1 cellular context compared by ENCODE assay signal in the genomic region with DNA sequence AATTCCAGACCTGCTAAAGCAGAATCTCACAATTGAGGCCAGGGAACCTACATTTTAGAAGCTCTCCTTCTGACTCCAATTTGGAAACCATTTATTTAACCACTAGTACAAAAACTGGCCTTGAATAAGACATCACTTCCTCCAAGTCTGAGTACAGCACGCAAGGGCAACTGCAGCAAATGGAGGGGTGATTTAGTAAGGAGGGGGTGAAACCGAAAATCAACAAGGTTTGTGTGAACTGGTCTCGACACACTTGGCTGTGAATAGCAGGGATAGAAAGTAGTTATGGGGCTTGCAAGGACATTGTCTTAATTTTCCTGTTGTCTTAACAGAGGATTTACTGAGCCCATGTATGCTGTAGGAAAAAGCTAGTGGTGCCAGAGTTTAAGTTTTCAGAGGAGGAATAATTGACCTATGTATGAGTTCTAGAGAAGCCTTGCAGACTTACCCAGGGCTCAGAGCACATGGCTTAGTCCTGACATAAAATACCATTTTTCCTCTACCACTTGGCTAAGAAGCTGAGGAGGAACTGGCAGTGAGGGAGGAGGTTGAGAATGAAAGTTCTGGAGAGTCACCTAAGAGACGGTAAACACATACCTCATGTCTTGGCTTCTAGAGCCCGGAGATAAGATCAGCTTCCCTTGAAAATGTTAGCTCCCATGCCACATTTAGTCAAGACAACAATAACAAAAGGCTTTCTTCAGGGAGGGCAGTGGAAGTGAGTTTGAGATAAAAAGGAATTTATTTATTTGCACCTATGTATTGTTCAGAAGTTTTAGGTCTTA.
TF ChIP-seq lines count a peak whose summit lies in the region.

No MANE protein-coding gene starts in this region.

TF ChIP-seq in WTC11, 78 proteins besides CTCF, POLR2A, EP300 and RAD21 (continued from another document):
- TF ChIP-seq, protein P1, sequence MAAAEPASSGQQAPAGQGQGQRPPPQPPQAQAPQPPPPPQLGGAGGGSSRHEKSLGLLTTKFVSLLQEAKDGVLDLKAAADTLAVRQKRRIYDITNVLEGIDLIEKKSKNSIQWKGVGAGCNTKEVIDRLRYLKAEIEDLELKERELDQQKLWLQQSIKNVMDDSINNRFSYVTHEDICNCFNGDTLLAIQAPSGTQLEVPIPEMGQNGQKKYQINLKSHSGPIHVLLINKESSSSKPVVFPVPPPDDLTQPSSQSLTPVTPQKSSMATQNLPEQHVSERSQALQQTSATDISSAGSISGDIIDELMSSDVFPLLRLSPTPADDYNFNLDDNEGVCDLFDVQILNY (CRISPR knock-in tag; IDR thresholded peaks at IDR 0.05), result no peak
- TF ChIP-seq OVOL2 (CRISPR knock-in tag; IDR thresholded peaks at IDR 0.05; ENCODE audit: borderline replicate concordance) (no peak), ATF1 (CRISPR knock-in tag; IDR thresholded peaks at IDR 0.05) (no peak), HMGA2 (CRISPR knock-in tag; IDR thresholded peaks at IDR 0.05) (no peak), NR2C2 (CRISPR knock-in tag; IDR thresholded peaks at IDR 0.05) (no peak), EMX1 (CRISPR knock-in tag; IDR thresholded peaks at IDR 0.05) (no peak), SMAD4 (CRISPR knock-in tag; IDR thresholded peaks at IDR 0.05) (no peak)
- TF ChIP-seq, protein P2, sequence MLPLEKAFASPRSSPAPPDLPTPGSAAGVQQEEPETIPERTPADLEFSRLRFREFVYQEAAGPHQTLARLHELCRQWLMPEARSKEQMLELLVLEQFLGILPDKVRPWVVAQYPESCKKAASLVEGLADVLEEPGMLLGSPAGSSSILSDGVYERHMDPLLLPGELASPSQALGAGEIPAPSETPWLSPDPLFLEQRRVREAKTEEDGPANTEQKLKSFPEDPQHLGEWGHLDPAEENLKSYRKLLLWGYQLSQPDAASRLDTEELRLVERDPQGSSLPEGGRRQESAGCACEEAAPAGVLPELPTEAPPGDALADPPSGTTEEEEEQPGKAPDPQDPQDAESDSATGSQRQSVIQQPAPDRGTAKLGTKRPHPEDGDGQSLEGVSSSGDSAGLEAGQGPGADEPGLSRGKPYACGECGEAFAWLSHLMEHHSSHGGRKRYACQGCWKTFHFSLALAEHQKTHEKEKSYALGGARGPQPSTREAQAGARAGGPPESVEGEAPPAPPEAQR (CRISPR knock-in tag; IDR thresholded peaks at IDR 0.05), result no peak
- TF ChIP-seq, protein P3, sequence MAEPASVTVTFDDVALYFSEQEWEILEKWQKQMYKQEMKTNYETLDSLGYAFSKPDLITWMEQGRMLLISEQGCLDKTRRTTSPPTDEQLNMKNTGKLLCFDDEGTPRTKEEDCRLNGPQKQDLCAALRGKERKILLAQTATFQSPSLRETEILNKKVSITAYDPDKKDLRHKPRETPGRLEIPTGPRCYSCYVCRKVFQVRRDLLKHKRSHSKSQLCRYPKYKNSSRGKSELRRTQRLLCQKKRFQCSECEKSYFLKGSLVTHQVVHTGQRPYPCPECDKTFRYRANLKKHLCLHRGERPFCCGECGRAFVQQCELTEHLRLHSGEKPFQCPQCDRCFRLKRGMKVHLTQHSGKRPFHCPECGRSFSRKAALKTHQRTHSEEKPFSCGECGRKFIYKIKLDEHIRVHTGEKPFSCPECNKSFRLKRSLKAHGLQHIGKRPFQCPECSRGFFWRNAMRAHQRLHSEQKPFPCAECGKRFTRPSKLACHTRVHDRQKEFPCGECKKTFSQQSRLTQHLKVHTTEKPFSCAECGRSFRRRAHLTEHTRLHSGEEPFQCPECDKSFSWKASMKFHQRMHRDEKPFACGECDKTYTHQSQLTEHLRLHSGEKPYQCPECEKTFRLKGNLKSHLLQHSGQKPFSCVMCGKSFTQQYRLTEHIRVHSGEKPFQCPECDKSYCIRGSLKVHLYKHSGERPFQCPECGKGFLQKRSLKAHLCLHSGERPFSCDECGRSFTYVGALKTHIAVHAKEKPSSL (CRISPR knock-in tag; conservative IDR thresholded peaks at IDR 0.05), result no peak
